In genomic region chr9:25226901-25227686, GRCh38 we compare ENCODE assay signal across 32 cellular contexts.
"Had no signal": no experiment of that assay in that cellular context is flagged by ENCODE, and none has a peak within 500 bp of the region (broad histone marks: within the 10 kb centered on the region; RNA-seq: fewer than 3 reads in every experiment).

No MANE protein-coding gene starts in this region.

- H3K27ac ChIP-seq: ascending aorta, breast epithelium, cardiac muscle cell, coronary artery, dorsolateral prefrontal cortex, esophagus muscularis mucosa, foreskin keratinocyte, gastrocnemius medialis, heart right ventricle, hepatocyte had no signal

- H3K27me3 Mint-ChIP-seq: activated CD4-positive, alpha-beta memory T cell treated with anti-CD3 and anti-CD28 coated beads, Interleukin-2, amount 10 ng/mL, durations not matched to agents 7 days and 5 days; activated CD4-positive, alpha-beta T cell treated with anti-CD3 and anti-CD28 coated beads, Interleukin-2, amount 10 ng/mL, durations not matched to agents 7 days and 5 days; activated naive CD8-positive, alpha-beta T cell; activated T-helper 17 cell treated with anti-CD3 and anti-CD28 coated beads, Interleukin-2, amount 50 U/mL, for 72 hours; brain; dendritic cell treated with granulocyte-macrophage colony-stimulating factor and Interleukin-4, amounts not matched to agents 40 ng/mL and 50 ng/mL, for 4 days had no signal

- H2AFZ ChIP-seq: hepatocyte had no signal

- H3K4me1 Mint-ChIP-seq: activated CD4-positive, alpha-beta memory T cell treated with anti-CD3 and anti-CD28 coated beads, Interleukin-2, amount 10 ng/mL, durations not matched to agents 7 days and 5 days; activated CD4-positive, alpha-beta T cell treated with anti-CD3 and anti-CD28 coated beads, Interleukin-2, amount 10 ng/mL, durations not matched to agents 7 days and 5 days; activated T-helper 17 cell treated with anti-CD3 and anti-CD28 coated beads, Interleukin-2, amount 50 U/mL, for 72 hours; brain had no signal

- H3K9me3 ChIP-seq: ascending aorta, gastrocnemius medialis had no signal

- H3K4me3 Mint-ChIP-seq: activated CD4-positive, alpha-beta memory T cell treated with anti-CD3 and anti-CD28 coated beads, Interleukin-2, amount 10 ng/mL, durations not matched to agents 7 days and 5 days; activated CD4-positive, alpha-beta T cell treated with anti-CD3 and anti-CD28 coated beads, Interleukin-2, amount 10 ng/mL, durations not matched to agents 7 days and 5 days; activated naive CD8-positive, alpha-beta T cell; activated T-cell treated with anti-CD3 and anti-CD28 coated beads, Interleukin-2, amount 50 U/mL, for 4 hours; activated T-helper 17 cell treated with anti-CD3 and anti-CD28 coated beads, Interleukin-2, amount 50 U/mL, for 72 hours; brain; dendritic cell treated with granulocyte-macrophage colony-stimulating factor and Interleukin-4, amounts not matched to agents 40 ng/mL and 50 ng/mL, for 4 days had no signal

- DNase-seq: activated CD4-positive, alpha-beta memory T cell treated with anti-CD3 and anti-CD28 coated beads, Interleukin-2, amount 10 ng/mL, durations not matched to agents 7 days and 5 days; activated CD4-positive, alpha-beta T cell treated with anti-CD3 and anti-CD28 coated beads for 1 hour; activated CD4-positive, alpha-beta T cell treated with anti-CD3 and anti-CD28 coated beads for 4 hours; activated CD4-positive, alpha-beta T cell treated with anti-CD3 and anti-CD28 coated beads, Interleukin-2, amount 10 ng/mL, durations not matched to agents 7 days and 5 days; activated CD4-positive, alpha-beta T cell treated with anti-CD3 and anti-CD28 coated beads, Interleukin-2, amount 50 U/mL, for 4 hours; activated CD8-positive, alpha-beta memory T cell treated with anti-CD3 and anti-CD28 coated beads, Interleukin-2, amount 50 U/mL, for 48 hours; activated effector memory CD4-positive, alpha-beta T cell treated with Interleukin-2 at 50 U/mL for 16 hours; activated gamma-delta T cell treated with Interleukin-2 at 50 U/mL for 16 hours; activated naive CD4-positive, alpha-beta T cell treated with anti-CD3 and anti-CD28 coated beads, Interleukin-2, amount 50 U/mL, for 16 hours; activated naive CD4-positive, alpha-beta T cell treated with Interleukin-2 at 50 U/mL for 16 hours; activated T-cell treated with anti-CD3 and anti-CD28 coated beads for 4 hours; activated T-cell treated with anti-CD3 and anti-CD28 coated beads, Interleukin-2, amount 50 U/mL, for 4 hours; amniotic stem cell; central memory CD4-positive, alpha-beta T cell; cerebellar nuclear complex; dorsolateral prefrontal cortex; effector memory CD4-positive, alpha-beta T cell; erythroblast; foreskin keratinocyte; gastrocnemius medialis; heart right ventricle; T-helper 2 cell had no signal

- H3K79me2 ChIP-seq: hepatocyte had no signal

- H3K27ac Mint-ChIP-seq: activated CD4-positive, alpha-beta memory T cell treated with anti-CD3 and anti-CD28 coated beads, Interleukin-2, amount 10 ng/mL, durations not matched to agents 7 days and 5 days; activated CD4-positive, alpha-beta T cell treated with anti-CD3 and anti-CD28 coated beads, Interleukin-2, amount 10 ng/mL, durations not matched to agents 7 days and 5 days; activated naive CD8-positive, alpha-beta T cell; activated T-helper 17 cell treated with anti-CD3 and anti-CD28 coated beads, Interleukin-2, amount 50 U/mL, for 72 hours; brain; dendritic cell treated with granulocyte-macrophage colony-stimulating factor and Interleukin-4, amounts not matched to agents 40 ng/mL and 50 ng/mL, for 4 days had no signal

- H3K4me1 ChIP-seq: ascending aorta, breast epithelium, foreskin keratinocyte, gastrocnemius medialis, heart right ventricle had no signal

- H3K4me2 ChIP-seq: hepatocyte had no signal

- H3K36me3 ChIP-seq: ascending aorta, breast epithelium, cardiac muscle cell, esophagus muscularis mucosa, gastrocnemius medialis, heart right ventricle had no signal

- H3K27me3 ChIP-seq: ascending aorta, breast epithelium, cardiac muscle cell, dorsolateral prefrontal cortex, esophagus muscularis mucosa, foreskin keratinocyte, gastrocnemius medialis, heart right ventricle, hepatocyte had no signal

- ATAC-seq: activated T-cell treated with anti-CD3 and anti-CD28 coated beads, Interleukin-2, amount 50 U/mL, for 4 hours; activated T-helper 17 cell treated with anti-CD3 and anti-CD28 coated beads, Interleukin-2, amount 50 U/mL, for 72 hours; foreskin keratinocyte; gastrocnemius medialis had no signal

- H3K36me3 Mint-ChIP-seq: activated naive CD8-positive, alpha-beta T cell; brain had no signal

- H3K4me3 ChIP-seq: ascending aorta, breast epithelium, cardiac muscle cell, coronary artery, dorsolateral prefrontal cortex, esophagus muscularis mucosa, gastrocnemius medialis, heart right ventricle, hepatocyte had no signal
